Comparison of ENCODE assay signal across 1 cellular context in genomic region chr2:68252407-68253210, GRCh38.
TF ChIP-seq lines count a peak whose summit lies in the region.

Gene PPP3R1, minus strand, starts transcription at chr2:68252532. Its CDS starts 405 bp downstream, at chr2:68252127.

TF ChIP-seq in K562, 482 proteins besides CTCF, POLR2A, EP300 and RAD21 (continued from another document):
- TF ChIP-seq HMBOX1 (IDR thresholded peaks at IDR 0.05) (no peak), ZBTB1 (CRISPR knock-in tag; IDR thresholded peaks at IDR 0.05; ENCODE audit: borderline replicate concordance, low read depth) (no peak), POLR3G (IDR thresholded peaks at IDR 0.05; ENCODE audit: extremely low read depth, insufficient read length, insufficient replicate concordance) (no peak), GATAD2B (IDR thresholded peaks at IDR 0.05; ENCODE audit: borderline replicate concordance) (no peak), WHSC1 (IDR thresholded peaks at IDR 0.05; ENCODE audit: low read length) (no peak), ETS1 (conservative IDR thresholded peaks at IDR 0.05; ENCODE audit: control insufficient read depth, low read depth, low read length) (peak; percentile 80; the same call in 1 of the 2 replicates), MTA3 (IDR thresholded peaks at IDR 0.05; ENCODE audit: borderline replicate concordance) (no peak; the same call in 1 of the 2 replicates), MYC (IDR thresholded peaks at IDR 0.05; ENCODE audit: low read depth, low read length) (peak; percentile 77; the same call in 1 of the 2 replicates), MYC (CRISPR knock-in tag; IDR thresholded peaks at IDR 0.05; ENCODE audit: borderline replicate concordance, low read depth) (no peak), TRIM28 (IDR thresholded peaks at IDR 0.05) (no peak), SMC3 (conservative IDR thresholded peaks at IDR 0.05; ENCODE audit: insufficient read depth, low read depth, low read length) (no peak), ZNF586 (CRISPR knock-in tag; conservative IDR thresholded peaks at IDR 0.05) (no peak), POLR2AphosphoS5 (IDR thresholded peaks at IDR 0.05; ENCODE audit: control insufficient read depth, insufficient read depth, low read depth, low read length) (peak; percentile 75), ZBTB34 (CRISPR knock-in tag; IDR thresholded peaks at IDR 0.05) (no peak), PBX2 (CRISPR knock-in tag; IDR thresholded peaks at IDR 0.05; ENCODE audit: low read depth) (no peak), PBX2 (tag; conservative IDR thresholded peaks at IDR 0.05; ENCODE audit: low read depth) (no peak), NR2F6 (CRISPR knock-in tag; IDR thresholded peaks at IDR 0.05) (no peak), MXI1 (IDR thresholded peaks at IDR 0.05; ENCODE audit: low read depth, low read length) (peak; percentile 16; the same call in 1 of the 2 replicates), C11orf30 (IDR thresholded peaks at IDR 0.05; ENCODE audit: low read depth) (no peak), ZNF511 (CRISPR knock-in tag; IDR thresholded peaks at IDR 0.05) (no peak)
